In genomic region chr11:13462928-13463778, GRCh38 we compare ENCODE assay signal across 8 cellular contexts. TPM values are rescaled to one million over a fixed set of nuclear protein-coding genes. Genes with fewer than 3 reads are reported as not detected.
DNase-seq lines count a peak whose midpoint lies in the region; ATAC-seq and TF ChIP-seq lines count a peak whose summit lies in the region.

BTBD10 (minus strand) TSS chr11:13463222; CDS start chr11:13445124, 18,098 bp downstream.

- no peaks in the 10 kb centered on the region for H3K36me3 ChIP-seq in osteoblast (ENCODE audit: insufficient read depth, low read length)
- no peaks in the 10 kb centered on the region for H3K36me3 ChIP-seq in testis (ENCODE audit: low read depth, missing control alignments)

- peak within 1 kb of the TSS; percentile 98 for H3K27ac Mint-ChIP-seq in activated naive CD8-positive, alpha-beta T cell

- peak within 1 kb of the TSS; percentile 98 for H3K4me2 ChIP-seq in osteoblast (ENCODE audit: insufficient read depth, low read length)

- H3K27me3 ChIP-seq in osteoblast (ENCODE audit: insufficient read depth, low read length) (no peaks in the 10 kb centered on the region), testis (no peaks in the 10 kb centered on the region)

- TF ChIP-seq POLR2A in testis (IDR thresholded peaks at IDR 0.05), result peak; percentile 75

- DNase-seq in GM12864 (ENCODE audit: low read depth) (peak; percentile 85), NCI-H1105 treated with DMSO at 0.1 percent for 48 hours (lab: John Stamatoyannopoulos, UW) (peak; percentile 92), SKM-1 treated with dmso at 0.1 percent for 144 hours (lab: John Stamatoyannopoulos, UW; ENCODE audit: unreplicated experiment) (peak; percentile 89), glomerular visceral epithelial cell (ENCODE audit: extremely low spot score) (peak; percentile 93), osteoblast (ENCODE audit: insufficient read length, low spot score, missing footprints) (peak; percentile 97), testis (peak; percentile 96)

- TF ChIP-seq CTCF in GM12864 (IDR thresholded peaks at IDR 0.05; ENCODE audit: low read depth, low read length, missing control alignments) (no peak), osteoblast (IDR thresholded peaks at IDR 0.05; ENCODE audit: extremely low read depth, low read depth, low read length) (no peak), testis (IDR thresholded peaks at IDR 0.05) (no peak)

- H3K27me3 Mint-ChIP-seq in activated naive CD8-positive, alpha-beta T cell, result no peaks in the 10 kb centered on the region

- H2AFZ ChIP-seq in osteoblast (ENCODE audit: low read length), result peak within 1 kb of the TSS; percentile 99

- peaks cover 6% of the 10 kb centered on the region for H3K36me3 Mint-ChIP-seq in activated naive CD8-positive, alpha-beta T cell

- H3K9me3 ChIP-seq in osteoblast (ENCODE audit: low read depth, low read length) (no peaks in the 10 kb centered on the region), testis (no peaks in the 10 kb centered on the region)

- H3K4me1 ChIP-seq in osteoblast (ENCODE audit: insufficient read depth, low read length), result peaks cover 17% of the 10 kb centered on the region
- H3K4me1 ChIP-seq in testis, result peaks cover 6% of the 10 kb centered on the region

- ATAC-seq in HG02678 (IDR thresholded peaks at IDR 0.05; ENCODE audit: unreplicated experiment), result peak; percentile 97

- peaks cover 46% of the 10 kb centered on the region for H3K79me2 ChIP-seq in osteoblast (ENCODE audit: insufficient read depth, low read length)

- peak within 1 kb of the TSS; percentile 66 for H3K4me3 ChIP-seq in GM12864 (ENCODE audit: low read depth, low read length)
- H3K4me3 ChIP-seq in osteoblast (ENCODE audit: insufficient read depth, low read length), result peak within 1 kb of the TSS; percentile 96
- H3K4me3 ChIP-seq in testis, result peak within 1 kb of the TSS; percentile 80 to 94

- no peaks in the 10 kb centered on the region for H3K9me3 Mint-ChIP-seq in activated naive CD8-positive, alpha-beta T cell (ENCODE audit: low read depth)

- H3K4me3 Mint-ChIP-seq in activated naive CD8-positive, alpha-beta T cell, result peak within 1 kb of the TSS; percentile 99

- intact Hi-C loops in testis (cut with DNase I; ENCODE audit: low total_unique reads), result no loop called here

- no peaks in the 10 kb centered on the region for H4K20me1 ChIP-seq in osteoblast (ENCODE audit: insufficient read depth, low read length)

- peak within 1 kb of the TSS; percentile 67 for H3K27ac ChIP-seq in osteoblast (ENCODE audit: low read depth, low read length)
- H3K27ac ChIP-seq in testis, result peak within 1 kb of the TSS; percentile 81 to 87

- 1% methylated on average over 23 to 69 of the region's 69 CpGs for WGBS in testis, 2 donors

- peaks cover 46% of the 10 kb centered on the region for H3K4me1 Mint-ChIP-seq in activated naive CD8-positive, alpha-beta T cell (ENCODE audit: low read depth)

RNA-seq across cellular contexts. Expression of gene BTBD10, which starts in this region (rescaled TPM):
- total RNA-seq in osteoblast (51.0 and 55.7 TPM in 2 replicates), testis (10 to 100 TPM; 47.0 to 69.4 TPM)
- 81.7 TPM for polyA plus RNA-seq in testis (ENCODE audit: insufficient read depth, low read depth, low replicate concordance)

Comparison
In these comparisons a context has a peak if more than half of its experiments do, and no peak if none do; other contexts are left out.
1. Peak in every context shown above with its lines: DNase-seq, ATAC-seq, H3K4me3 ChIP-seq and H3K27ac ChIP-seq.